In genomic region chr6:85044336-85044735, GRCh38 we compare ENCODE assay signal across 25 cellular contexts.
"Had no signal": no experiment of that assay in that cellular context is flagged by ENCODE, and none has a peak within 500 bp of the region (broad histone marks: within the 10 kb centered on the region; RNA-seq: fewer than 3 reads in every experiment).

No MANE protein-coding gene starts in this region.

- H3K27me3 Mint-ChIP-seq: dendritic cell treated with granulocyte-macrophage colony-stimulating factor and Interleukin-4, amounts not matched to agents 40 ng/mL and 50 ng/mL, for 4 days; memory B cell; stimulated activated memory B cell treated with anti-CD40 and anti-IgM and Interleukin-4, amounts not matched to agents 10 μg/mL and 1 μg/mL and 100 μg/mL, for 72 hours; stimulated activated naive CD8-positive, alpha-beta T cell treated with anti-CD3 and anti-CD28 coated beads, Interleukin-15, Interleukin-2, amounts not matched to agents 100 ng/mL and 50 ng/mL, for 24 hours had no signal

- H3K36me3 Mint-ChIP-seq: immature natural killer cell; memory B cell; mesothelial cell of epicardium; naive thymus-derived CD8-positive, alpha-beta T cell; stimulated activated memory B cell treated with anti-CD40 and anti-IgM and Interleukin-4, amounts not matched to agents 10 μg/mL and 1 μg/mL and 100 μg/mL, for 72 hours had no signal

- H3K9me3 Mint-ChIP-seq: mesothelial cell of epicardium; nephron progenitor cell; stimulated activated memory B cell treated with anti-CD40 and anti-IgM and Interleukin-4, amounts not matched to agents 10 μg/mL and 1 μg/mL and 100 μg/mL, for 72 hours had no signal

- H3K4me3 ChIP-seq: colonic mucosa, esophagus squamous epithelium, lung, psoas muscle, sigmoid colon, skin epidermis, spleen, thoracic aorta, tibial nerve, upper lobe of left lung had no signal

- H3K27ac Mint-ChIP-seq: dendritic cell treated with granulocyte-macrophage colony-stimulating factor and Interleukin-4, amounts not matched to agents 40 ng/mL and 50 ng/mL, for 4 days; immature natural killer cell; memory B cell; mesothelial cell of epicardium; naive thymus-derived CD8-positive, alpha-beta T cell; nephron progenitor cell; stimulated activated memory B cell treated with anti-CD40 and anti-IgM and Interleukin-4, amounts not matched to agents 10 μg/mL and 1 μg/mL and 100 μg/mL, for 72 hours; stimulated activated naive CD8-positive, alpha-beta T cell treated with anti-CD3 and anti-CD28 coated beads, Interleukin-15, Interleukin-2, amounts not matched to agents 100 ng/mL and 50 ng/mL, for 24 hours had no signal

- H3K36me3 ChIP-seq: colonic mucosa, esophagus squamous epithelium, sigmoid colon, spleen, thoracic aorta, tibial nerve, upper lobe of left lung had no signal

- H3K4me1 ChIP-seq: colonic mucosa, esophagus squamous epithelium, psoas muscle, sigmoid colon, spleen, tibial nerve, upper lobe of left lung had no signal

- H3K4me3 Mint-ChIP-seq: dendritic cell treated with granulocyte-macrophage colony-stimulating factor and Interleukin-4, amounts not matched to agents 40 ng/mL and 50 ng/mL, for 4 days; immature natural killer cell; memory B cell; mesothelial cell of epicardium; naive thymus-derived CD8-positive, alpha-beta T cell; nephron progenitor cell; stimulated activated memory B cell treated with anti-CD40 and anti-IgM and Interleukin-4, amounts not matched to agents 10 μg/mL and 1 μg/mL and 100 μg/mL, for 72 hours; stimulated activated naive CD8-positive, alpha-beta T cell treated with anti-CD3 and anti-CD28 coated beads, Interleukin-15, Interleukin-2, amounts not matched to agents 100 ng/mL and 50 ng/mL, for 24 hours had no signal

- H3K4me1 Mint-ChIP-seq: immature natural killer cell; memory B cell; mesothelial cell of epicardium; naive thymus-derived CD8-positive, alpha-beta T cell; nephron progenitor cell; stimulated activated memory B cell treated with anti-CD40 and anti-IgM and Interleukin-4, amounts not matched to agents 10 μg/mL and 1 μg/mL and 100 μg/mL, for 72 hours had no signal

- H3K27me3 ChIP-seq: colonic mucosa, esophagus squamous epithelium, sigmoid colon, spleen, tibial nerve, upper lobe of left lung had no signal

- DNase-seq: central memory CD4-positive, alpha-beta T cell; colonic mucosa; effector memory CD4-positive, alpha-beta T cell; erythroblast; esophagus squamous epithelium; hypothalamus; immature natural killer cell; naive thymus-derived CD8-positive, alpha-beta T cell; nephron progenitor cell; nucleus accumbens; psoas muscle; right cardiac atrium; sigmoid colon; spleen; stimulated activated CD4-positive, alpha-beta T cell treated with anti-CD3 and anti-CD28 coated beads, Interleukin-4, amount 100 ng/mL, for 4 hours; upper lobe of left lung had no signal

- H3K9me3 ChIP-seq: colonic mucosa, esophagus squamous epithelium, psoas muscle, sigmoid colon, thoracic aorta, tibial nerve, upper lobe of left lung had no signal

- ATAC-seq: naive thymus-derived CD8-positive, alpha-beta T cell; psoas muscle; right cardiac atrium; stimulated activated memory B cell treated with anti-CD40 and anti-IgM and Interleukin-4, amounts not matched to agents 10 μg/mL and 1 μg/mL and 100 μg/mL, for 72 hours had no signal

- H3K27ac ChIP-seq: colonic mucosa, esophagus squamous epithelium, psoas muscle, sigmoid colon, skin epidermis, spleen, thoracic aorta, tibial nerve, upper lobe of left lung had no signal
